20 cellular contexts compared by ENCODE assay signal in genomic region chr21:35077975-35078374, GRCh38. TPM values are rescaled to one million over a fixed set of nuclear protein-coding genes. Genes with fewer than 3 reads are reported as not detected.
DNase-seq lines count a peak whose midpoint lies in the region; ATAC-seq and TF ChIP-seq lines count a peak whose summit lies in the region.
"Had no signal": no experiment of that assay in that cellular context is flagged by ENCODE, and none has a peak within 500 bp of the region (broad histone marks: within the 10 kb centered on the region; RNA-seq: fewer than 3 reads in every experiment).

No MANE protein-coding gene starts in this region.

- H3K36me3 Mint-ChIP-seq in activated naive CD4-positive, alpha-beta T cell treated with anti-CD3 and anti-CD28 coated beads, Interleukin-2, amount 50 U/mL, for 24 hours, result peaks cover 6% of the 10 kb centered on the region
- H3K36me3 Mint-ChIP-seq in dendritic cell treated with granulocyte-macrophage colony-stimulating factor and Interleukin-4, amounts not matched to agents 40 ng/mL and 50 ng/mL, for 4 days (ENCODE audit: low read depth), result no peaks in the 10 kb centered on the region
- no peaks in the 10 kb centered on the region for H3K36me3 Mint-ChIP-seq in stimulated activated effector memory CD8-positive, alpha-beta T cell treated with anti-CD3 and anti-CD28 coated beads, Interleukin-12 subunit alpha, Interleukin-12 subunit beta, amount 100 ng/mL, for 72 hours
- H3K36me3 Mint-ChIP-seq in activated T-helper 1 cell treated with anti-CD3 and anti-CD28 coated beads, Interleukin-12 subunit alpha, Interleukin-12 subunit beta, Interleukin-2, Interleukin-4 antibody, amounts not matched to agents 30 ng/mL and 10 ng/mL and 1 ng/mL, durations not matched to agents 14 hours and 24 hours and 36 hours (ENCODE audit: low read depth), result peaks cover 2% of the 10 kb centered on the region
- H3K36me3 Mint-ChIP-seq: CD4-positive, alpha-beta memory T cell had no signal

- no peak for TF ChIP-seq CTCF in PC-3 (conservative IDR thresholded peaks at IDR 0.05; ENCODE audit: low read depth, low read length)

- H4K20me1 ChIP-seq in PC-3 (ENCODE audit: low read length), result no peaks in the 10 kb centered on the region

- no peak for ATAC-seq in PC-3
- peak; percentile 59 for ATAC-seq in stimulated activated effector memory CD8-positive, alpha-beta T cell treated with anti-CD3 and anti-CD28 coated beads, Interleukin-12 subunit alpha, Interleukin-12 subunit beta, amount 100 ng/mL, for 72 hours

- H3K4me3 Mint-ChIP-seq in activated naive CD4-positive, alpha-beta T cell treated with anti-CD3 and anti-CD28 coated beads, Interleukin-2, amount 50 U/mL, for 24 hours, result no peak overlapping the region
- H3K4me3 Mint-ChIP-seq in dendritic cell treated with granulocyte-macrophage colony-stimulating factor and Interleukin-4, amounts not matched to agents 40 ng/mL and 50 ng/mL, for 4 days, result no peak overlapping the region
- H3K4me3 Mint-ChIP-seq in stimulated activated effector memory CD8-positive, alpha-beta T cell treated with anti-CD3 and anti-CD28 coated beads, Interleukin-12 subunit alpha, Interleukin-12 subunit beta, amount 100 ng/mL, for 72 hours, result no peak overlapping the region
- H3K4me3 Mint-ChIP-seq in activated T-helper 1 cell treated with anti-CD3 and anti-CD28 coated beads, Interleukin-12 subunit alpha, Interleukin-12 subunit beta, Interleukin-2, Interleukin-4 antibody, amounts not matched to agents 30 ng/mL and 10 ng/mL and 1 ng/mL, durations not matched to agents 14 hours and 24 hours and 36 hours, result no peak overlapping the region
- H3K4me3 Mint-ChIP-seq: B cell; CD4-positive, alpha-beta memory T cell had no signal

- H3K27me3 Mint-ChIP-seq in activated naive CD4-positive, alpha-beta T cell treated with anti-CD3 and anti-CD28 coated beads, Interleukin-2, amount 50 U/mL, for 24 hours, result no peaks in the 10 kb centered on the region
- H3K27me3 Mint-ChIP-seq in dendritic cell treated with granulocyte-macrophage colony-stimulating factor and Interleukin-4, amounts not matched to agents 40 ng/mL and 50 ng/mL, for 4 days, result peaks cover 7% of the 10 kb centered on the region
- peaks cover 2% of the 10 kb centered on the region for H3K27me3 Mint-ChIP-seq in activated T-helper 1 cell treated with anti-CD3 and anti-CD28 coated beads, Interleukin-12 subunit alpha, Interleukin-12 subunit beta, Interleukin-2, Interleukin-4 antibody, amounts not matched to agents 30 ng/mL and 10 ng/mL and 1 ng/mL, durations not matched to agents 14 hours and 24 hours and 36 hours (ENCODE audit: insufficient read depth)
- H3K27me3 Mint-ChIP-seq: CD4-positive, alpha-beta memory T cell had no signal

- H3K27ac ChIP-seq in PC-3 (ENCODE audit: low read length), result no peak overlapping the region
- H3K27ac ChIP-seq: HL-60, SJCRH30 had no signal

- no peaks in the 10 kb centered on the region for H3K9me3 Mint-ChIP-seq in activated naive CD4-positive, alpha-beta T cell treated with anti-CD3 and anti-CD28 coated beads, Interleukin-2, amount 50 U/mL, for 24 hours
- peaks cover 5% of the 10 kb centered on the region for H3K9me3 Mint-ChIP-seq in dendritic cell treated with granulocyte-macrophage colony-stimulating factor and Interleukin-4, amounts not matched to agents 40 ng/mL and 50 ng/mL, for 4 days
- H3K9me3 Mint-ChIP-seq in stimulated activated effector memory CD8-positive, alpha-beta T cell treated with anti-CD3 and anti-CD28 coated beads, Interleukin-12 subunit alpha, Interleukin-12 subunit beta, amount 100 ng/mL, for 72 hours, result peaks cover 9% of the 10 kb centered on the region
- peaks cover 19% of the 10 kb centered on the region for H3K9me3 Mint-ChIP-seq in activated T-helper 1 cell treated with anti-CD3 and anti-CD28 coated beads, Interleukin-12 subunit alpha, Interleukin-12 subunit beta, Interleukin-2, Interleukin-4 antibody, amounts not matched to agents 30 ng/mL and 10 ng/mL and 1 ng/mL, durations not matched to agents 14 hours and 24 hours and 36 hours

- intact Hi-C loops in PC-3 (cut with micrococcal nuclease), result no loop called here
- intact Hi-C loops in dendritic cell treated with granulocyte-macrophage colony-stimulating factor and Interleukin-4, amounts not matched to agents 40 ng/mL and 50 ng/mL, for 4 days (cut with micrococcal nuclease), result loop anchor here (10.0 kb wide), 1 partner anchor 57 kb away; no protein-coding TSS in a partner anchor
- intact Hi-C loops in activated T-helper 1 cell treated with anti-CD3 and anti-CD28 coated beads, Interleukin-12 subunit alpha, Interleukin-12 subunit beta, Interleukin-2, Interleukin-4 antibody, amounts not matched to agents 30 ng/mL and 10 ng/mL and 1 ng/mL, durations not matched to agents 14 hours and 24 hours and 36 hours (cut with micrococcal nuclease), result no loop called here

- H3K4me1 Mint-ChIP-seq in activated naive CD4-positive, alpha-beta T cell treated with anti-CD3 and anti-CD28 coated beads, Interleukin-2, amount 50 U/mL, for 24 hours, result peaks cover 10% of the 10 kb centered on the region
- peaks cover 5% of the 10 kb centered on the region for H3K4me1 Mint-ChIP-seq in dendritic cell treated with granulocyte-macrophage colony-stimulating factor and Interleukin-4, amounts not matched to agents 40 ng/mL and 50 ng/mL, for 4 days (ENCODE audit: low read depth)
- peaks cover 17% of the 10 kb centered on the region for H3K4me1 Mint-ChIP-seq in stimulated activated effector memory CD8-positive, alpha-beta T cell treated with anti-CD3 and anti-CD28 coated beads, Interleukin-12 subunit alpha, Interleukin-12 subunit beta, amount 100 ng/mL, for 72 hours
- H3K4me1 Mint-ChIP-seq in activated T-helper 1 cell treated with anti-CD3 and anti-CD28 coated beads, Interleukin-12 subunit alpha, Interleukin-12 subunit beta, Interleukin-2, Interleukin-4 antibody, amounts not matched to agents 30 ng/mL and 10 ng/mL and 1 ng/mL, durations not matched to agents 14 hours and 24 hours and 36 hours (ENCODE audit: low read depth), result peaks cover 17% of the 10 kb centered on the region
- H3K4me1 Mint-ChIP-seq: B cell; CD4-positive, alpha-beta memory T cell had no signal

- H3K79me2 ChIP-seq in PC-3 (ENCODE audit: low read length), result no peaks in the 10 kb centered on the region

- no peaks in the 10 kb centered on the region for H3K36me3 ChIP-seq in PC-3 (ENCODE audit: low read depth, low read length)
- H3K36me3 ChIP-seq: MG63, SJCRH30 had no signal

- H3K4me2 ChIP-seq in PC-3 (ENCODE audit: low read length), result no peak overlapping the region

- POLR2A ChIA-PET in PC-3 (lab: Charles Lee; ENCODE audit: unreplicated experiment), result no interaction called here

- H3K9me3 ChIP-seq in PC-3 (ENCODE audit: low read length), result no peaks in the 10 kb centered on the region

- no peaks in the 10 kb centered on the region for H3K9me2 ChIP-seq in PC-3 (replicated peaks; ENCODE audit: low read length)

- H3K27ac Mint-ChIP-seq in activated naive CD4-positive, alpha-beta T cell treated with anti-CD3 and anti-CD28 coated beads, Interleukin-2, amount 50 U/mL, for 24 hours, result peak overlapping the region; percentile 48
- H3K27ac Mint-ChIP-seq in dendritic cell treated with granulocyte-macrophage colony-stimulating factor and Interleukin-4, amounts not matched to agents 40 ng/mL and 50 ng/mL, for 4 days, result peak overlapping the region; percentile 47
- no peak overlapping the region for H3K27ac Mint-ChIP-seq in stimulated activated effector memory CD8-positive, alpha-beta T cell treated with anti-CD3 and anti-CD28 coated beads, Interleukin-12 subunit alpha, Interleukin-12 subunit beta, amount 100 ng/mL, for 72 hours
- no peak overlapping the region for H3K27ac Mint-ChIP-seq in activated T-helper 1 cell treated with anti-CD3 and anti-CD28 coated beads, Interleukin-12 subunit alpha, Interleukin-12 subunit beta, Interleukin-2, Interleukin-4 antibody, amounts not matched to agents 30 ng/mL and 10 ng/mL and 1 ng/mL, durations not matched to agents 14 hours and 24 hours and 36 hours
- H3K27ac Mint-ChIP-seq: B cell; CD4-positive, alpha-beta memory T cell had no signal

- H3K27me3 ChIP-seq in PC-3 (ENCODE audit: low read length), result no peaks in the 10 kb centered on the region
- H3K27me3 ChIP-seq: MG63, SJCRH30 had no signal

- no TSS peak for BruUV-seq in PC-3 (replicated peaks; lab: Mats Ljungman, UMichigan)

- H3K4me3 ChIP-seq in PC-3 (ENCODE audit: low read length), result no peak overlapping the region
- H3K4me3 ChIP-seq: MG63, SJCRH30 had no signal

- no peak for DNase-seq in activated naive CD4-positive, alpha-beta T cell treated with Interleukin-2 at 50 U/mL for 16 hours
- DNase-seq in PC-3, result peak; percentile 11
- DNase-seq in stimulated activated effector memory CD8-positive, alpha-beta T cell treated with anti-CD3 and anti-CD28 coated beads, Interleukin-12 subunit alpha, Interleukin-12 subunit beta, amount 100 ng/mL, for 72 hours (ENCODE audit: low spot score in 2 of 2), result no peak
- DNase-seq in AML-193 (lab: John Stamatoyannopoulos, UW), result no peak
- DNase-seq in NCI-H2029 (lab: John Stamatoyannopoulos, UW), result no peak
- no peak for DNase-seq in activated T-helper 1 cell treated with anti-CD3 and anti-CD28 coated beads, Interleukin-12 subunit alpha, Interleukin-12 subunit beta, Interleukin-2, Interleukin-4 antibody, amounts not matched to agents 30 ng/mL and 10 ng/mL and 1 ng/mL, durations not matched to agents 14 hours and 24 hours and 36 hours (ENCODE audit: low spot score)
- DNase-seq: ACHN; CD4-positive, alpha-beta memory T cell; DMS79 treated with DMSO at 0.1 percent for 48 hours; KG1; MG63; NCI-H1092 treated with DMSO at 0.1 percent for 48 hours; NCI-H1694 treated with DMSO at 0.1 percent for 48 hours; NCI-H446 treated with DMSO at 0.1 percent for 48 hours; RPMI8226; SJCRH30 had no signal

- H3F3A ChIP-seq in PC-3 (ENCODE audit: low read length, unreplicated experiment), result no peaks in the 10 kb centered on the region

- no peak overlapping the region for H3K9ac ChIP-seq in PC-3 (ENCODE audit: low read length)

- CTCF ChIA-PET in PC-3 (lab: Charles Lee), result no interaction called here

- no peaks in the 10 kb centered on the region for H3K4me1 ChIP-seq in PC-3 (ENCODE audit: insufficient read depth, low read length)

- no peak overlapping the region for H2AFZ ChIP-seq in PC-3 (ENCODE audit: low read length)

RNA-seq across cellular contexts. Expression of gene RUNX1, which starts 28.9 kb away (rescaled TPM):
- total RNA-seq in PC-3 (2014; rRNA removed), result 55.2 and 77.8 TPM in 2 replicates
- total RNA-seq in activated T-helper 1 cell treated with anti-CD3 and anti-CD28 coated beads, Interleukin-12 subunit alpha, Interleukin-12 subunit beta, Interleukin-2, Interleukin-4 antibody, amounts not matched to agents 30 ng/mL and 10 ng/mL and 1 ng/mL, durations not matched to agents 14 hours and 24 hours and 36 hours, result 112 and 116 TPM in 2 replicates

Comparison
In these comparisons a context has a peak if more than half of its experiments do, and no peak if none do; other contexts are left out.
1. H3K27ac Mint-ChIP-seq: peak in activated naive CD4-positive, alpha-beta T cell treated with anti-CD3 and anti-CD28 coated beads, Interleukin-2, amount 50 U/mL, for 24 hours (single experiment) and dendritic cell treated with granulocyte-macrophage colony-stimulating factor and Interleukin-4, amounts not matched to agents 40 ng/mL and 50 ng/mL, for 4 days (single experiment); none in stimulated activated effector memory CD8-positive, alpha-beta T cell treated with anti-CD3 and anti-CD28 coated beads, Interleukin-12 subunit alpha, Interleukin-12 subunit beta, amount 100 ng/mL, for 72 hours (single experiment) and activated T-helper 1 cell treated with anti-CD3 and anti-CD28 coated beads, Interleukin-12 subunit alpha, Interleukin-12 subunit beta, Interleukin-2, Interleukin-4 antibody, amounts not matched to agents 30 ng/mL and 10 ng/mL and 1 ng/mL, durations not matched to agents 14 hours and 24 hours and 36 hours (single experiment).